In genomic region chr5:126369083-126369482, GRCh38 we compare ENCODE assay signal across 1 cellular context.
TF ChIP-seq lines count a peak whose summit lies in the region.

No MANE protein-coding gene starts in this region.

TF ChIP-seq in H1, 55 proteins besides CTCF, POLR2A, EP300 and RAD21:
- TF ChIP-seq SP2 (IDR thresholded peaks at IDR 0.05; ENCODE audit: low read length) (no peak), POLR2AphosphoS5 (IDR thresholded peaks at IDR 0.05; ENCODE audit: low read depth, low read length) (no peak), CHD2 (IDR thresholded peaks at IDR 0.05; ENCODE audit: low read length) (no peak), KDM1A (IDR thresholded peaks at IDR 0.05; ENCODE audit: borderline replicate concordance, low read length) (no peak), NRF1 (IDR thresholded peaks at IDR 0.05; ENCODE audit: low read depth, low read length) (no peak), SP1 (IDR thresholded peaks at IDR 0.05; ENCODE audit: low read depth, low read length) (no peak), POU5F1 (IDR thresholded peaks at IDR 0.05; ENCODE audit: low read depth, low read length) (no peak), RBBP5 (IDR thresholded peaks at IDR 0.05; ENCODE audit: borderline replicate concordance, low read depth, low read length) (no peak), GTF2F1 (IDR thresholded peaks at IDR 0.05; ENCODE audit: borderline replicate concordance, low read depth, low read length) (no peak), TAF1 (IDR thresholded peaks at IDR 0.05; ENCODE audit: low read depth, low read length) (no peak), CBX8 (IDR thresholded peaks at IDR 0.05; ENCODE audit: borderline replicate concordance, low read depth, low read length) (no peak)
